In genomic region chrX:56557376-56557929, GRCh38 we compare ENCODE assay signal across 20 cellular contexts. TPM values are rescaled to one million over a fixed set of nuclear protein-coding genes. Genes with fewer than 3 reads are reported as not detected.
A peak's percentile ranks its signal among the peaks of the same experiment; 100 is the strongest.
DNase-seq lines count a peak whose midpoint lies in the region; ATAC-seq, FAIRE-seq and TF ChIP-seq lines count a peak whose summit lies in the region.
"Had no signal": no experiment of that assay in that cellular context is flagged by ENCODE, and none has a peak within 500 bp of the region (broad histone marks: within the 10 kb centered on the region; RNA-seq: fewer than 3 reads in every experiment).

No MANE protein-coding gene starts in this region.

- H3K4me3 ChIP-seq in A549 (no peak overlapping the region), HEK293 (ENCODE audit: low read depth, low read length) (no peak overlapping the region), small intestine (ENCODE audit: low read depth in 1 of 2, low read length in 2 of 2) (no peak overlapping the region)
- H3K4me3 ChIP-seq: BLaER1 treated with 17β-estradiol and CSF1 and Interleukin-3, amounts not matched to agents 10 nM and 100 nM had no signal

- DNase-seq in A549 (ENCODE audit: low read depth in 1 of 2, low spot score in 1 of 2) (no peak), small intestine (no peak), erythroblast (lab: John Stamatoyannopoulos, UW) (no peak), HT-29 (ENCODE audit: low spot score) (no peak)
- DNase-seq: 8988T; AML-193; Caco-2; Calu3; CD4-positive, alpha-beta T cell; CD8-positive, alpha-beta T cell; DMS79 treated with DMSO at 0.1 percent for 48 hours; GF-D8 had no signal

- H3K4me1 ChIP-seq in A549, result peaks cover 4% of the 10 kb centered on the region; the same call in 1 of the 3 replicates
- H3K4me1 ChIP-seq in HEK293 (ENCODE audit: control insufficient read depth, insufficient read depth, low read length), result no peaks in the 10 kb centered on the region
- no peaks in the 10 kb centered on the region for H3K4me1 ChIP-seq in small intestine (ENCODE audit: control insufficient read depth in 2 of 2, insufficient read depth in 1 of 2, low read depth in 1 of 2, low read length in 1 of 2)
- H3K4me1 ChIP-seq: Caco-2 had no signal

- no peak overlapping the region for H3K27ac ChIP-seq in A549
- H3K27ac ChIP-seq in HEK293 (ENCODE audit: extremely low read depth, low read depth, low read length), result no peak overlapping the region
- H3K27ac ChIP-seq in small intestine (ENCODE audit: low read depth in 1 of 2, low read length in 1 of 2), result no peak overlapping the region
- H3K27ac ChIP-seq: BLaER1 treated with 17β-estradiol and CSF1 and Interleukin-3, amounts not matched to agents 10 nM and 100 nM; C4-2B had no signal

- POLR2A ChIA-PET in A549 (lab: Yijun Ruan, JAX), result no interaction called here
- POLR2A ChIA-PET in HEK293 (lab: Yijun Ruan, JAX), result no interaction called here

- H3K4me2 ChIP-seq in A549, result no peak overlapping the region
- H3K4me2 ChIP-seq: BLaER1 treated with 17β-estradiol and CSF1 and Interleukin-3, amounts not matched to agents 10 nM and 100 nM had no signal

- ATAC-seq in A549, result no peak
- ATAC-seq: CD8-positive, alpha-beta T cell had no signal

- no peaks in the 10 kb centered on the region for H3K36me3 ChIP-seq in HEK293 (ENCODE audit: control insufficient read depth in 2 of 2, insufficient read depth in 1 of 2, low read length in 2 of 2)
- no peaks in the 10 kb centered on the region for H3K36me3 ChIP-seq in small intestine (ENCODE audit: control insufficient read depth in 2 of 2, insufficient read depth in 2 of 2, low read length in 2 of 2)
- H3K36me3 ChIP-seq: BLaER1 treated with 17β-estradiol and CSF1 and Interleukin-3, amounts not matched to agents 10 nM and 100 nM had no signal

- no peak for TF ChIP-seq RAD21 in A549 (conservative IDR thresholded peaks at IDR 0.05 in 1 of 2, IDR thresholded peaks at IDR 0.05 in 1 of 2)

- H3K27me3 ChIP-seq in small intestine (ENCODE audit: control insufficient read depth in 2 of 2, insufficient read depth in 2 of 2, low read length in 2 of 2), result no peaks in the 10 kb centered on the region

- H3K9me3 ChIP-seq in A549 (no peaks in the 10 kb centered on the region), HEK293 (ENCODE audit: control insufficient read depth, insufficient read depth, low read depth, low read length) (no peaks in the 10 kb centered on the region), small intestine (ENCODE audit: control insufficient read depth, low read depth) (no peaks in the 10 kb centered on the region)
- H3K9me3 ChIP-seq: BLaER1 treated with 17β-estradiol and CSF1 and Interleukin-3, amounts not matched to agents 10 nM and 100 nM; Caco-2 had no signal

- WGBS in A549 (ENCODE audit: missing lambda C conversion rate), result 64% methylated on average over 2 of the region's 2 CpGs
- WGBS in small intestine, 3 donors, result 81 to 95% (median 93%) methylated on average over 2 of the region's 2 CpGs

- TF ChIP-seq POLR2A in A549 (IDR thresholded peaks at IDR 0.05; ENCODE audit: low read length) (no peak), erythroblast (IDR thresholded peaks at IDR 0.05; ENCODE audit: low read length) (no peak)

- no peak for TF ChIP-seq EP300 in A549 (IDR thresholded peaks at IDR 0.05)

- TF ChIP-seq CTCF in A549 (IDR thresholded peaks at IDR 0.05) (no peak), HEK293 (tag by site-specific recombination; IDR thresholded peaks at IDR 0.05) (no peak)

- CTCF ChIA-PET in A549 (lab: Yijun Ruan, JAX) (no interaction called here), HEK293 (lab: Yijun Ruan, JAX) (no interaction called here)

- FAIRE-seq in A549 (lab: Jason Lieb, UNC), result no peak
- peak; percentile 10 for FAIRE-seq in small intestine (lab: Jason Lieb, UNC)
- FAIRE-seq: A204.1, D721Med, G401.6, GM12891, GM19239 had no signal

TF ChIP-seq in A549, 52 proteins besides CTCF, POLR2A, EP300 and RAD21:
- no peak for TF ChIP-seq RFX5 (IDR thresholded peaks at IDR 0.05)
- TF ChIP-seq ZC3H11A (IDR thresholded peaks at IDR 0.05), result peak; percentile 48
- no peak for TF ChIP-seq NR3C1 (IDR thresholded peaks at IDR 0.05)
- no peak for TF ChIP-seq CBX2 (IDR thresholded peaks at IDR 0.05; ENCODE audit: borderline replicate concordance, low read depth)
TF ChIP-seq in A549: peak in this region for 1.

TF ChIP-seq in HEK293, 187 proteins besides CTCF, POLR2A, EP300 and RAD21 (continues in another document):
- TF ChIP-seq ZSCAN16 (tag by site-specific recombination; IDR thresholded peaks at IDR 0.05), result no peak
- TF ChIP-seq ZNF398 (tag by site-specific recombination; IDR thresholded peaks at IDR 0.05), result no peak
- peak; percentile 80 for TF ChIP-seq ZNF513 (tag by site-specific recombination; IDR thresholded peaks at IDR 0.05)
- no peak for TF ChIP-seq ZNF560 (tag by site-specific recombination; IDR thresholded peaks at IDR 0.05; ENCODE audit: borderline replicate concordance)
- TF ChIP-seq ZBTB26 (tag by site-specific recombination; optimal IDR thresholded peaks at IDR 0.05), result no peak
- TF ChIP-seq ZNF184 (tag by site-specific recombination; IDR thresholded peaks at IDR 0.05), result no peak
- no peak for TF ChIP-seq ZNF768 (tag by site-specific recombination; IDR thresholded peaks at IDR 0.05)
- TF ChIP-seq ZXDB (tag by site-specific recombination; IDR thresholded peaks at IDR 0.05), result no peak
- no peak for TF ChIP-seq SALL2 (tag by site-specific recombination; IDR thresholded peaks at IDR 0.05; ENCODE audit: borderline replicate concordance)
- no peak for TF ChIP-seq REST (tag by site-specific recombination; IDR thresholded peaks at IDR 0.05)

RNA-seq across cellular contexts. Expression of gene UBQLN2, which starts 6.0 kb away (rescaled TPM):
- 22.9 and 29.6 TPM in 2 replicates for polyA plus RNA-seq in A549 (2011; rRNA removed)
- 18.7 and 23.9 TPM in 2 replicates for polyA plus RNA-seq in A549 (2012; cell fraction: cytosol; rRNA removed)
- polyA plus RNA-seq in A549 (2012; cell fraction: nucleus; rRNA removed), result 21.7 and 25.0 TPM in 2 replicates
- polyA plus RNA-seq in A549 (2017; fragmentation: RNase III; extraction: RNeasy Plus Mini Kit Qiagen cat#74134 plus additional on column Dnase treatment), result 17.3 to 20.4 TPM (median 19.8 TPM) in 3 replicates
- polyA minus RNA-seq in A549 (2011; rRNA and poly(A)+ RNA removed), result 45.0 and 46.2 TPM in 2 replicates
- polyA plus RNA-seq in small intestine, result 10 to 100 TPM in 1 of 3 donors, 1 to 10 TPM in 2; 7.4 to 11.7 (median 9.7) TPM
- 6.1 and 7.8 TPM in 2 replicates for total RNA-seq in HT-29 (2014; rRNA removed; shearing (Covaris generic))
